Comparison of ENCODE assay signal across 1 cellular context in the genomic region with DNA sequence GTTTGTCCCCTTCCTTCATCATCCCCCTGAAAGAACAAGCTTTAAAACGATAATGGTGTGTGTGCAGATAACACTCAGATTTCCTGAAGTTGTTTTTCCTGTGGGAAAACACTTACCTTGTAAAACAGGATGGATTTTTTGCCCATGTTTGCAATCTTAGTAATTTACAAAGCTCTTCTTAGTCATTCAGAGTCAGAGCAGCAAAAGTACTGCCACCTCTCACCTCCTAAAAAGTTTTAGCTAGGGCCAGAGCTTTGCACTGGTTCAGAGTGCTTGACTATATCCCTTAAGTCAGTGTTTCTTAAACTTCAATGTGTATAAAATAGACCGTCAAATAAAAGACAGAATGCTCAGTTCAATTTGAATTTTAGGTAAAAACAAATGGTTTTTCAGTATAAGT.
TF ChIP-seq lines count a peak whose summit lies in the region.

No MANE protein-coding gene starts in this region.

TF ChIP-seq in H1, 55 proteins besides CTCF, POLR2A, EP300 and RAD21:
- TF ChIP-seq NANOG (IDR thresholded peaks at IDR 0.05; ENCODE audit: insufficient read depth, low read depth, low read length, poor library complexity, severe bottlenecking) (no peak), HDAC2 (IDR thresholded peaks at IDR 0.05; ENCODE audit: borderline replicate concordance in 1 of 2, low read depth in 2 of 2, low read length in 2 of 2) (no peak), RXRA (IDR thresholded peaks at IDR 0.05; ENCODE audit: insufficient read depth, low read depth, low read length) (no peak), TCF12 (IDR thresholded peaks at IDR 0.05; ENCODE audit: low read depth, low read length) (no peak), TEAD4 (IDR thresholded peaks at IDR 0.05; ENCODE audit: low read depth, low read length) (no peak), MAFK (IDR thresholded peaks at IDR 0.05; ENCODE audit: low read depth, low read length) (no peak), PHF8 (conservative IDR thresholded peaks at IDR 0.05; ENCODE audit: low read depth, low read length) (no peak), RBBP5 (IDR thresholded peaks at IDR 0.05; ENCODE audit: borderline replicate concordance, low read depth, low read length) (no peak), TBP (IDR thresholded peaks at IDR 0.05; ENCODE audit: low read depth, low read length) (no peak), SAP30 (IDR thresholded peaks at IDR 0.05; ENCODE audit: insufficient read depth, insufficient replicate concordance, low read length) (no peak), GABPA (IDR thresholded peaks at IDR 0.05; ENCODE audit: borderline replicate concordance, insufficient read depth, low read length) (no peak), YY1 (IDR thresholded peaks at IDR 0.05; ENCODE audit: low read depth, low read length) (no peak), JUN (IDR thresholded peaks at IDR 0.05; ENCODE audit: low read depth, low read length) (no peak), MAX (IDR thresholded peaks at IDR 0.05) (no peak), SP1 (IDR thresholded peaks at IDR 0.05; ENCODE audit: low read depth, low read length) (no peak), ATF2 (IDR thresholded peaks at IDR 0.05; ENCODE audit: low read length) (no peak), NRF1 (IDR thresholded peaks at IDR 0.05; ENCODE audit: low read depth, low read length) (no peak), SRF (IDR thresholded peaks at IDR 0.05; ENCODE audit: low read depth, low read length) (no peak), FOSL1 (IDR thresholded peaks at IDR 0.05; ENCODE audit: insufficient read depth, low read depth, low read length) (no peak), SIN3A (conservative IDR thresholded peaks at IDR 0.05 in 1 of 2, IDR thresholded peaks at IDR 0.05 in 1 of 2; ENCODE audit: low read depth in 1 of 2, low read length in 2 of 2) (no peak)
